Comparison of ENCODE assay signal across 9 cellular contexts in genomic region chr7:15720849-15721471, GRCh38. TPM values are rescaled to one million over a fixed set of nuclear protein-coding genes. Genes with fewer than 3 reads are reported as not detected.
A peak's percentile ranks its signal among the peaks of the same experiment; 100 is the strongest.
DNase-seq lines count a peak whose midpoint lies in the region; ATAC-seq and TF ChIP-seq lines count a peak whose summit lies in the region.
"Had no signal": no experiment of that assay in that cellular context is flagged by ENCODE, and none has a peak within 500 bp of the region (broad histone marks: within the 10 kb centered on the region; RNA-seq: fewer than 3 reads in every experiment).

No MANE protein-coding gene starts in this region.

- H3K4me3 ChIP-seq in hepatocyte (no peak overlapping the region), transverse colon (no peak overlapping the region)

- ATAC-seq in natural killer cell (no peak), HG02678 (IDR thresholded peaks at IDR 0.05; ENCODE audit: unreplicated experiment) (no peak)

- H3K79me2 ChIP-seq in hepatocyte, result no peaks in the 10 kb centered on the region

- TF ChIP-seq CTCF in VCaP (conservative IDR thresholded peaks at IDR 0.05), result peak; percentile 84
- peak; percentile 73 for TF ChIP-seq CTCF in hepatocyte (IDR thresholded peaks at IDR 0.05; ENCODE audit: poor library complexity)
- TF ChIP-seq CTCF in transverse colon (IDR thresholded peaks at IDR 0.05), result peak; percentile 65 to 80 (median 67)
- no peak for TF ChIP-seq CTCF in natural killer cell (IDR thresholded peaks at IDR 0.05)

- H3K9me2 ChIP-seq in hepatocyte (replicated peaks; ENCODE audit: insufficient read depth), result no peaks in the 10 kb centered on the region

- TF ChIP-seq POLR2A in transverse colon (IDR thresholded peaks at IDR 0.05), result no peak

- CTCF ChIA-PET in activated CD4-positive, alpha-beta memory T cell treated with anti-CD3 and anti-CD28 coated beads for 36 hours (lab: Charles Lee), result interaction anchor here (0.9 to 1.4 kb wide), 5 partner anchors 8 to 397 kb away, joined by 3 to 4 read pairs (median 3); no protein-coding TSS in a partner anchor
- CTCF ChIA-PET in activated CD4-positive, alpha-beta memory T cell treated with anti-CD3 and anti-CD28 coated beads, Interleukin-2, amount 10 ng/mL, durations not matched to agents 7 days and 5 days (lab: Charles Lee), result interaction anchor here (1.4 kb wide), 2 partner anchors 11 to 17 kb away, joined by 3 to 11 read pairs; no protein-coding TSS in a partner anchor

- no peaks in the 10 kb centered on the region for H3K9me3 ChIP-seq in hepatocyte (ENCODE audit: low read depth)
- H3K9me3 ChIP-seq in transverse colon, result no peaks in the 10 kb centered on the region

- no peaks in the 10 kb centered on the region for H3K4me1 Mint-ChIP-seq in activated CD4-positive, alpha-beta memory T cell treated with anti-CD3 and anti-CD28 coated beads for 36 hours (ENCODE audit: low read depth)
- no peaks in the 10 kb centered on the region for H3K4me1 Mint-ChIP-seq in activated CD4-positive, alpha-beta memory T cell treated with anti-CD3 and anti-CD28 coated beads, Interleukin-2, amount 10 ng/mL, durations not matched to agents 7 days and 5 days
- H3K4me1 Mint-ChIP-seq in natural killer cell, result no peaks in the 10 kb centered on the region
- H3K4me1 Mint-ChIP-seq: central memory CD8-positive, alpha-beta T cell had no signal

- in situ Hi-C loops in transverse colon (cut with MboI; ENCODE audit: low pct_ligation_motif_present in 1 of 4, low pct_unique_long_range_greater_than_20kb in 1 of 4, low sequenced_read_pairs in 3 of 4), result loop anchor here (10.0 to 25.0 kb wide), 4 partner anchors 341 to 409 kb away; no protein-coding TSS in a partner anchor

- 41% methylated on average over 5 of the region's 5 CpGs for WGBS in hepatocyte (ENCODE audit: low lambda C conversion rate, missing lambda C conversion rate)
- WGBS in transverse colon (ENCODE audit: low coverage in 1 of 2), 2 donors, result 42 to 50% methylated on average over 5 of the region's 5 CpGs

- H3K27ac ChIP-seq in VCaP (no peak overlapping the region), hepatocyte (no peak overlapping the region), transverse colon (no peak overlapping the region)

- no peak overlapping the region for H3K27ac Mint-ChIP-seq in activated CD4-positive, alpha-beta memory T cell treated with anti-CD3 and anti-CD28 coated beads for 36 hours
- H3K27ac Mint-ChIP-seq in activated CD4-positive, alpha-beta memory T cell treated with anti-CD3 and anti-CD28 coated beads, Interleukin-2, amount 10 ng/mL, durations not matched to agents 7 days and 5 days, result no peak overlapping the region
- H3K27ac Mint-ChIP-seq in natural killer cell, result no peak overlapping the region

- no peaks in the 10 kb centered on the region for H4K20me1 ChIP-seq in hepatocyte (ENCODE audit: insufficient read depth, poor library complexity, severe bottlenecking)

- H3K4me1 ChIP-seq in hepatocyte (ENCODE audit: insufficient read depth) (no peaks in the 10 kb centered on the region), transverse colon (no peaks in the 10 kb centered on the region)

- H3K4me2 ChIP-seq in hepatocyte, result no peak overlapping the region

- no peaks in the 10 kb centered on the region for H3K27me3 Mint-ChIP-seq in activated CD4-positive, alpha-beta memory T cell treated with anti-CD3 and anti-CD28 coated beads for 36 hours
- H3K27me3 Mint-ChIP-seq in activated CD4-positive, alpha-beta memory T cell treated with anti-CD3 and anti-CD28 coated beads, Interleukin-2, amount 10 ng/mL, durations not matched to agents 7 days and 5 days, result no peaks in the 10 kb centered on the region
- no peaks in the 10 kb centered on the region for H3K27me3 Mint-ChIP-seq in natural killer cell (ENCODE audit: low read depth in 2 of 2)
- H3K27me3 Mint-ChIP-seq: central memory CD8-positive, alpha-beta T cell had no signal

- H3K36me3 Mint-ChIP-seq in activated CD4-positive, alpha-beta memory T cell treated with anti-CD3 and anti-CD28 coated beads for 36 hours, result no peaks in the 10 kb centered on the region
- H3K36me3 Mint-ChIP-seq in activated CD4-positive, alpha-beta memory T cell treated with anti-CD3 and anti-CD28 coated beads, Interleukin-2, amount 10 ng/mL, durations not matched to agents 7 days and 5 days (ENCODE audit: low read depth), result no peaks in the 10 kb centered on the region
- H3K36me3 Mint-ChIP-seq in natural killer cell, result no peaks in the 10 kb centered on the region

- no peaks in the 10 kb centered on the region for H3K9me3 Mint-ChIP-seq in activated CD4-positive, alpha-beta memory T cell treated with anti-CD3 and anti-CD28 coated beads for 36 hours
- H3K9me3 Mint-ChIP-seq in activated CD4-positive, alpha-beta memory T cell treated with anti-CD3 and anti-CD28 coated beads, Interleukin-2, amount 10 ng/mL, durations not matched to agents 7 days and 5 days, result no peaks in the 10 kb centered on the region
- peaks cover 3 to 4% of the 10 kb centered on the region in 2 donors for H3K9me3 Mint-ChIP-seq in natural killer cell

- DNase-seq in activated CD4-positive, alpha-beta memory T cell treated with anti-CD3 and anti-CD28 coated beads for 36 hours, result peak; percentile 9
- DNase-seq in activated CD4-positive, alpha-beta memory T cell treated with anti-CD3 and anti-CD28 coated beads, Interleukin-2, amount 10 ng/mL, durations not matched to agents 7 days and 5 days, result no peak
- DNase-seq in NAMALWA (ENCODE audit: low spot score) (peak; percentile 63), hepatocyte (ENCODE audit: low spot score) (peak; percentile 49), transverse colon (peak; percentile 32), natural killer cell (no peak)

- POLR2A ChIA-PET in activated CD4-positive, alpha-beta memory T cell treated with anti-CD3 and anti-CD28 coated beads for 36 hours (lab: Charles Lee), result no interaction called here
- POLR2A ChIA-PET in activated CD4-positive, alpha-beta memory T cell treated with anti-CD3 and anti-CD28 coated beads, Interleukin-2, amount 10 ng/mL, durations not matched to agents 7 days and 5 days (lab: Charles Lee), result no interaction called here

- TF ChIP-seq EP300 in transverse colon (IDR thresholded peaks at IDR 0.05; ENCODE audit: low read depth), result no peak

- H2AFZ ChIP-seq in hepatocyte, result no peak overlapping the region

- H3K36me3 ChIP-seq in hepatocyte (replicated peaks; ENCODE audit: insufficient read depth, low read depth) (no peaks in the 10 kb centered on the region), transverse colon (no peaks in the 10 kb centered on the region)

- intact Hi-C loops in activated CD4-positive, alpha-beta memory T cell treated with anti-CD3 and anti-CD28 coated beads for 36 hours (cut with micrococcal nuclease), result no loop called here
- intact Hi-C loops in transverse colon (cut with DNase I; ENCODE audit: low total_unique reads) (no loop called here), natural killer cell (cut with micrococcal nuclease) (no loop called here)

- H3K4me3 Mint-ChIP-seq in activated CD4-positive, alpha-beta memory T cell treated with anti-CD3 and anti-CD28 coated beads for 36 hours, result no peak overlapping the region
- H3K4me3 Mint-ChIP-seq in activated CD4-positive, alpha-beta memory T cell treated with anti-CD3 and anti-CD28 coated beads, Interleukin-2, amount 10 ng/mL, durations not matched to agents 7 days and 5 days, result no peak overlapping the region
- H3K4me3 Mint-ChIP-seq in natural killer cell, result no peak overlapping the region
- H3K4me3 Mint-ChIP-seq: central memory CD8-positive, alpha-beta T cell had no signal

- H3K27me3 ChIP-seq in hepatocyte (no peaks in the 10 kb centered on the region), transverse colon (no peaks in the 10 kb centered on the region)

RNA-seq across cellular contexts. Expression of gene MEOX2, which starts 34.5 kb away (rescaled TPM):
- not detected for total RNA-seq in activated CD4-positive, alpha-beta memory T cell treated with anti-CD3 and anti-CD28 coated beads for 36 hours
- not detected for total RNA-seq in activated CD4-positive, alpha-beta memory T cell treated with anti-CD3 and anti-CD28 coated beads, Interleukin-2, amount 10 ng/mL, durations not matched to agents 7 days and 5 days
- total RNA-seq in hepatocyte (0.80 and 2.0 TPM in 2 replicates), transverse colon (1 to 10 TPM in 1 of 4 donors, under 1 TPM in 1, not detected in 2; 0.64 to 1.6 TPM), natural killer cell (not detected)
- polyA plus RNA-seq in hepatocyte, result 1.00 and 1.3 TPM in 2 replicates

Comparison
In these comparisons a context has a peak if more than half of its experiments do, and no peak if none do; other contexts are left out.
1. DNase-seq: peak in activated CD4-positive, alpha-beta memory T cell treated with anti-CD3 and anti-CD28 coated beads for 36 hours (single experiment), NAMALWA (single experiment), hepatocyte (single experiment) and transverse colon (single experiment); none in activated CD4-positive, alpha-beta memory T cell treated with anti-CD3 and anti-CD28 coated beads, Interleukin-2, amount 10 ng/mL, durations not matched to agents 7 days and 5 days (single experiment) and natural killer cell (single experiment).